Comparison of ENCODE assay signal across 9 cellular contexts in genomic region chr17:79923974-79924638, GRCh38.
DNase-seq lines count a peak whose midpoint lies in the region; ATAC-seq, FAIRE-seq and TF ChIP-seq lines count a peak whose summit lies in the region.
"Had no signal": no experiment of that assay in that cellular context is flagged by ENCODE, and none has a peak within 500 bp of the region (broad histone marks: within the 10 kb centered on the region; RNA-seq: fewer than 3 reads in every experiment).

No MANE protein-coding gene starts in this region.

- no peak for TF ChIP-seq POLR2A in GM12892 (IDR thresholded peaks at IDR 0.05; ENCODE audit: low read depth, low read length)

- DNase-seq in EL (peak; percentile 40), Karpas-422 (peak; percentile 86), activated T-cell treated with anti-CD3 and anti-CD28 coated beads for 24 hours (ENCODE audit: low read depth) (peak; percentile 8), iPS-NIHi11 (ENCODE audit: low spot score) (peak; percentile 82), GM12892 (ENCODE audit: insufficient read length) (no peak), D341Med (ENCODE audit: low spot score) (no peak)
- peak; percentile 67 for DNase-seq in stimulated activated naive CD8-positive, alpha-beta T cell treated with anti-CD3 and anti-CD28 coated beads, Interleukin-15, Interleukin-2, amounts not matched to agents 100 U/mL and 50 U/mL, for 24 hours

- no peak overlapping the region for H2AFZ ChIP-seq in Karpas-422 (ENCODE audit: low read length)

- H3K79me2 ChIP-seq in Karpas-422 (ENCODE audit: low read length), result no peaks in the 10 kb centered on the region

- no peaks in the 10 kb centered on the region for H3K9me3 ChIP-seq in Karpas-422 (ENCODE audit: low read length)
- H3K9me3 ChIP-seq: SJSA1 had no signal

- no peak overlapping the region for H3K27ac ChIP-seq in Karpas-422 (ENCODE audit: low read length)
- H3K27ac ChIP-seq: SJSA1 had no signal

- FAIRE-seq in GM12892 (lab: Jason Lieb, UNC), result no peak

- H3K9ac ChIP-seq in Karpas-422 (ENCODE audit: low read length), result no peak overlapping the region

- no peaks in the 10 kb centered on the region for H3K36me3 ChIP-seq in Karpas-422 (ENCODE audit: insufficient read depth, low read length)
- H3K36me3 ChIP-seq: SJSA1 had no signal

- no peaks in the 10 kb centered on the region for H4K20me1 ChIP-seq in Karpas-422 (ENCODE audit: insufficient read depth, low read depth, low read length)

- no peaks in the 10 kb centered on the region for H3K4me1 ChIP-seq in Karpas-422 (ENCODE audit: low read length)

- H3K27me3 ChIP-seq in Karpas-422 (ENCODE audit: low read length), result no peaks in the 10 kb centered on the region

- peak; percentile 30 for ATAC-seq in stimulated activated naive CD8-positive, alpha-beta T cell treated with anti-CD3 and anti-CD28 coated beads, Interleukin-15, Interleukin-2, amounts not matched to agents 100 U/mL and 50 U/mL, for 24 hours
- no peak for ATAC-seq in GM21576 (IDR thresholded peaks at IDR 0.05; ENCODE audit: unreplicated experiment)

- H3K4me3 ChIP-seq in Karpas-422 (ENCODE audit: low read length), result no peak overlapping the region
- H3K4me3 ChIP-seq: SJSA1 had no signal

- no peaks in the 10 kb centered on the region for H3K9me2 ChIP-seq in Karpas-422 (replicated peaks; ENCODE audit: insufficient read depth, low read length)

- no peak overlapping the region for H3K4me2 ChIP-seq in Karpas-422 (ENCODE audit: low read depth, low read length, poor library complexity, severe bottlenecking)

Comparison
In these comparisons a context has a peak if more than half of its experiments do, and no peak if none do; other contexts are left out.
1. DNase-seq: peak in EL (single experiment), Karpas-422 (single experiment), activated T-cell treated with anti-CD3 and anti-CD28 coated beads for 24 hours (single experiment), iPS-NIHi11 (single experiment) and stimulated activated naive CD8-positive, alpha-beta T cell treated with anti-CD3 and anti-CD28 coated beads, Interleukin-15, Interleukin-2, amounts not matched to agents 100 U/mL and 50 U/mL, for 24 hours (single experiment); none in GM12892 (single experiment) and D341Med (single experiment).